In the genomic region with DNA sequence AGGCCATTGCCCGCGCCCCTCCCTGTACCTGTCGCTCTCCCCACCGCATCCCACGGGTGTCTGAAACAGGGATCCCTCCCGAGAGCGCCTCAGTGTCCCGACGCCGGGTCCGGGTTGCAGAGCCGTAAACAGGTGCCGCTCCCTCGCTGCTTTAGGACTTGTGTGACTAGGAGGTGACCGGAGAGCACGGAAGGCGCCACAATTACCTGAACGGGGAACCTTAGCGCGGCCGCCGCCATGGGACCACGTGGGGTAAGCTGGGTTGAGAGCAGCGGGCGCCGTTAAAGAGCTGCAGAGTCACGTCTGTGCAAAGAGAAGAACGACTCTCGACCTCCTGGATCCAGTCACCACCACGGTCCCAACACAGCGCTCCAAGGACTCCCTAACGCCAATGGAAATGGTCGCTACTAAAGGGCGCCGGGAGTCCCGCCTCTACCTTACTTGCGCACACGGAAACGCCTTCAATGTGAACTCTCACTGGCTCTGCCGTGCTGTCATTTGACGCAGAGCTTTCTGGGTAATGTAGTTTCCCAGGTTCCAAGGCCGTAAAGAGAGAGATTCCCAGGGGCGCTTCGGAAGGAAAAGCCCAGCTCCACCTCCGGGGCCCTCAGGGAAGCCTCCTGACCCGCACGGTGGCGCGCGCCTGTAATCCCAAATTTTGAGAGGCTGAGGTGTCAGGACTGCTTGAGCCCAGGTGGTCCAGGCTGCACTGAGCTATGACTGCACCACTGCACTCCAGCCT, we compare ENCODE assay signal across 1 cellular context.
TF ChIP-seq lines count a peak whose summit lies in the region.

Gene ZNF552 (minus strand): TSS at position 409 of the 742 bp plus-strand sequence. CDS start 170 bp downstream, at position 239.

TF ChIP-seq in HepG2, 621 proteins besides CTCF, POLR2A, EP300 and RAD21 (continued from another document):
- TF ChIP-seq, protein P1, sequence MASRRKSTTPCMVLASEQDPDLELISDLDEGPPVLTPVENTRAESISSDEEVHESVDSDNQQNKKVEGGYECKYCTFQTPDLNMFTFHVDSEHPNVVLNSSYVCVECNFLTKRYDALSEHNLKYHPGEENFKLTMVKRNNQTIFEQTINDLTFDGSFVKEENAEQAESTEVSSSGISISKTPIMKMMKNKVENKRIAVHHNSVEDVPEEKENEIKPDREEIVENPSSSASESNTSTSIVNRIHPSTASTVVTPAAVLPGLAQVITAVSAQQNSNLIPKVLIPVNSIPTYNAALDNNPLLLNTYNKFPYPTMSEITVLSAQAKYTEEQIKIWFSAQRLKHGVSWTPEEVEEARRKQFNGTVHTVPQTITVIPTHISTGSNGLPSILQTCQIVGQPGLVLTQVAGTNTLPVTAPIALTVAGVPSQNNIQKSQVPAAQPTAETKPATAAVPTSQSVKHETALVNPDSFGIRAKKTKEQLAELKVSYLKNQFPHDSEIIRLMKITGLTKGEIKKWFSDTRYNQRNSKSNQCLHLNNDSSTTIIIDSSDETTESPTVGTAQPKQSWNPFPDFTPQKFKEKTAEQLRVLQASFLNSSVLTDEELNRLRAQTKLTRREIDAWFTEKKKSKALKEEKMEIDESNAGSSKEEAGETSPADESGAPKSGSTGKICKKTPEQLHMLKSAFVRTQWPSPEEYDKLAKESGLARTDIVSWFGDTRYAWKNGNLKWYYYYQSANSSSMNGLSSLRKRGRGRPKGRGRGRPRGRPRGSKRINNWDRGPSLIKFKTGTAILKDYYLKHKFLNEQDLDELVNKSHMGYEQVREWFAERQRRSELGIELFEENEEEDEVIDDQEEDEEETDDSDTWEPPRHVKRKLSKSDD (CRISPR knock-in tag; IDR thresholded peaks at IDR 0.05; ENCODE audit: low read depth) = peak; percentile 72; the same call in 1 of the 2 replicates
- no peak for TF ChIP-seq CAMTA2 (CRISPR knock-in tag; IDR thresholded peaks at IDR 0.05; ENCODE audit: borderline replicate concordance)
- no peak for TF ChIP-seq ZNF747 (CRISPR knock-in tag; IDR thresholded peaks at IDR 0.05; ENCODE audit: borderline replicate concordance)
- peak; percentile 16; the same call in 1 of the 2 replicates for TF ChIP-seq ZNF441 (CRISPR knock-in tag; IDR thresholded peaks at IDR 0.05; ENCODE audit: borderline replicate concordance)
- peak; percentile 25 for TF ChIP-seq ZMYM4 (CRISPR knock-in tag; IDR thresholded peaks at IDR 0.05)
- TF ChIP-seq THAP11 (CRISPR knock-in tag; IDR thresholded peaks at IDR 0.05) = peak; percentile 99
- peak; percentile 20 for TF ChIP-seq HDAC2 (CRISPR knock-in tag; IDR thresholded peaks at IDR 0.05)
- TF ChIP-seq GLI4 (CRISPR knock-in tag; IDR thresholded peaks at IDR 0.05; ENCODE audit: borderline replicate concordance) = peak; percentile 41; the same call in 1 of the 2 replicates
- no peak for TF ChIP-seq ZNF850 (CRISPR knock-in tag; conservative IDR thresholded peaks at IDR 0.05)
- TF ChIP-seq, protein P2, sequence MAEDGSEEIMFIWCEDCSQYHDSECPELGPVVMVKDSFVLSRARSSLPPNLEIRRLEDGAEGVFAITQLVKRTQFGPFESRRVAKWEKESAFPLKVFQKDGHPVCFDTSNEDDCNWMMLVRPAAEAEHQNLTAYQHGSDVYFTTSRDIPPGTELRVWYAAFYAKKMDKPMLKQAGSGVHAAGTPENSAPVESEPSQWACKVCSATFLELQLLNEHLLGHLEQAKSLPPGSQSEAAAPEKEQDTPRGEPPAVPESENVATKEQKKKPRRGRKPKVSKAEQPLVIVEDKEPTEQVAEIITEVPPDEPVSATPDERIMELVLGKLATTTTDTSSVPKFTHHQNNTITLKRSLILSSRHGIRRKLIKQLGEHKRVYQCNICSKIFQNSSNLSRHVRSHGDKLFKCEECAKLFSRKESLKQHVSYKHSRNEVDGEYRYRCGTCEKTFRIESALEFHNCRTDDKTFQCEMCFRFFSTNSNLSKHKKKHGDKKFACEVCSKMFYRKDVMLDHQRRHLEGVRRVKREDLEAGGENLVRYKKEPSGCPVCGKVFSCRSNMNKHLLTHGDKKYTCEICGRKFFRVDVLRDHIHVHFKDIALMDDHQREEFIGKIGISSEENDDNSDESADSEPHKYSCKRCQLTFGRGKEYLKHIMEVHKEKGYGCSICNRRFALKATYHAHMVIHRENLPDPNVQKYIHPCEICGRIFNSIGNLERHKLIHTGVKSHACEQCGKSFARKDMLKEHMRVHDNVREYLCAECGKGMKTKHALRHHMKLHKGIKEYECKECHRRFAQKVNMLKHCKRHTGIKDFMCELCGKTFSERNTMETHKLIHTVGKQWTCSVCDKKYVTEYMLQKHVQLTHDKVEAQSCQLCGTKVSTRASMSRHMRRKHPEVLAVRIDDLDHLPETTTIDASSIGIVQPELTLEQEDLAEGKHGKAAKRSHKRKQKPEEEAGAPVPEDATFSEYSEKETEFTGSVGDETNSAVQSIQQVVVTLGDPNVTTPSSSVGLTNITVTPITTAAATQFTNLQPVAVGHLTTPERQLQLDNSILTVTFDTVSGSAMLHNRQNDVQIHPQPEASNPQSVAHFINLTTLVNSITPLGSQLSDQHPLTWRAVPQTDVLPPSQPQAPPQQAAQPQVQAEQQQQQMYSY (CRISPR knock-in tag; IDR thresholded peaks at IDR 0.05) = 0 out of 2 replicates have a peak, but pooled peaks have one; percentile 18
